In the genomic region with DNA sequence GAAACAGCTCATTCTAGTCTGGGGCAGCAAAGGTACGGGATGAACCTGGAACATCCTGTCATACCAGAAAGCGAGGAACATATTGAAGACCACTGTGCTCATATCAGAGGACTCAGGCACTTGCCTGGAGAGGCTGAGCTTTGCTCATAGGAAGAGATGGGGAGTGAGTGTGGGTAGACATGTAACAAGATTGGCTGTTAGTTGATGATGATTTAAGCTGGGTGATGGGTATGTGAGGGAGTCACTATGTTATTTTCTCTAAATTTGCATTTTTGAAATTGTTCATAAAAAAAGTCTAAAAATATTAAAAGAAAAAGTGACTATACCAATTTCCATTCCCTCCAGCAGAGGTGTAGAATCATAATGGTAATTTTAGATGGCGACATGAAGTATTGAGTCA, we compare ENCODE assay signal across 1 cellular context.
TF ChIP-seq lines count a peak whose summit lies in the region.

No MANE protein-coding gene starts in this region.

TF ChIP-seq in GM23338, 12 proteins besides CTCF, POLR2A, EP300 and RAD21 (continued from another document):
- TF ChIP-seq ZNF462 (CRISPR knock-in tag; IDR thresholded peaks at IDR 0.05) (no peak), ZNF331 (CRISPR knock-in tag; IDR thresholded peaks at IDR 0.05; ENCODE audit: low read depth) (no peak), STAT1 (IDR thresholded peaks at IDR 0.05; ENCODE audit: unreplicated experiment) (no peak), ZNF114 (CRISPR knock-in tag; IDR thresholded peaks at IDR 0.05) (no peak), EZH2phosphoT487 (IDR thresholded peaks at IDR 0.05; ENCODE audit: unreplicated experiment) (no peak), NANOG (IDR thresholded peaks at IDR 0.05; ENCODE audit: borderline replicate concordance) (no peak)
- TF ChIP-seq, protein P1, sequence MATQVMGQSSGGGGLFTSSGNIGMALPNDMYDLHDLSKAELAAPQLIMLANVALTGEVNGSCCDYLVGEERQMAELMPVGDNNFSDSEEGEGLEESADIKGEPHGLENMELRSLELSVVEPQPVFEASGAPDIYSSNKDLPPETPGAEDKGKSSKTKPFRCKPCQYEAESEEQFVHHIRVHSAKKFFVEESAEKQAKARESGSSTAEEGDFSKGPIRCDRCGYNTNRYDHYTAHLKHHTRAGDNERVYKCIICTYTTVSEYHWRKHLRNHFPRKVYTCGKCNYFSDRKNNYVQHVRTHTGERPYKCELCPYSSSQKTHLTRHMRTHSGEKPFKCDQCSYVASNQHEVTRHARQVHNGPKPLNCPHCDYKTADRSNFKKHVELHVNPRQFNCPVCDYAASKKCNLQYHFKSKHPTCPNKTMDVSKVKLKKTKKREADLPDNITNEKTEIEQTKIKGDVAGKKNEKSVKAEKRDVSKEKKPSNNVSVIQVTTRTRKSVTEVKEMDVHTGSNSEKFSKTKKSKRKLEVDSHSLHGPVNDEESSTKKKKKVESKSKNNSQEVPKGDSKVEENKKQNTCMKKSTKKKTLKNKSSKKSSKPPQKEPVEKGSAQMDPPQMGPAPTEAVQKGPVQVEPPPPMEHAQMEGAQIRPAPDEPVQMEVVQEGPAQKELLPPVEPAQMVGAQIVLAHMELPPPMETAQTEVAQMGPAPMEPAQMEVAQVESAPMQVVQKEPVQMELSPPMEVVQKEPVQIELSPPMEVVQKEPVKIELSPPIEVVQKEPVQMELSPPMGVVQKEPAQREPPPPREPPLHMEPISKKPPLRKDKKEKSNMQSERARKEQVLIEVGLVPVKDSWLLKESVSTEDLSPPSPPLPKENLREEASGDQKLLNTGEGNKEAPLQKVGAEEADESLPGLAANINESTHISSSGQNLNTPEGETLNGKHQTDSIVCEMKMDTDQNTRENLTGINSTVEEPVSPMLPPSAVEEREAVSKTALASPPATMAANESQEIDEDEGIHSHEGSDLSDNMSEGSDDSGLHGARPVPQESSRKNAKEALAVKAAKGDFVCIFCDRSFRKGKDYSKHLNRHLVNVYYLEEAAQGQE (IDR thresholded peaks at IDR 0.05; ENCODE audit: unreplicated experiment): no peak
